Comparison of ENCODE assay signal across 11 cellular contexts in genomic region chr1:241934181-241934815, GRCh38. TPM values are rescaled to one million over a fixed set of nuclear protein-coding genes. Genes with fewer than 3 reads are reported as not detected.
DNase-seq lines count a peak whose midpoint lies in the region; ATAC-seq and TF ChIP-seq lines count a peak whose summit lies in the region.
"Had no signal": no experiment of that assay in that cellular context is flagged by ENCODE, and none has a peak within 500 bp of the region (broad histone marks: within the 10 kb centered on the region; RNA-seq: fewer than 3 reads in every experiment).

No MANE protein-coding gene starts in this region.

- no peaks in the 10 kb centered on the region for H3K9me3 Mint-ChIP-seq in activated T-helper 2 cell treated with anti-CD3 and anti-CD28 coated beads, Interferon-gamma antibody, Interleukin-2, Interleukin-4, amounts not matched to agents 10 μg/mL and 5 μg/mL and 100 μg/mL, durations not matched to agents 14 hours and 24 hours and 36 hours
- H3K9me3 Mint-ChIP-seq: activated naive CD4-positive, alpha-beta T cell treated with anti-CD3 and anti-CD28 coated beads, Interleukin-2, amount 10 ng/mL, durations not matched to agents 7 days and 5 days had no signal

- H3K9me3 ChIP-seq in mesodermal cell (ENCODE audit: control insufficient read depth, low read length) = no peaks in the 10 kb centered on the region
- H3K9me3 ChIP-seq: upper lobe of left lung had no signal

- H3K27me3 ChIP-seq in dorsolateral prefrontal cortex = peaks cover 0 to 3% (median 0%) of the 10 kb centered on the region in 45 donors
- H3K27me3 ChIP-seq: upper lobe of left lung had no signal

- DNase-seq in AG10803 (ENCODE audit: low read depth) (peak; percentile 63), NCI-H1092 (lab: John Stamatoyannopoulos, UW) (peak; percentile 24), dorsolateral prefrontal cortex (peak in 7 of 10 donors; percentile 31 to 82 (median 50)), NCI-H345 (lab: John Stamatoyannopoulos, UW) (no peak)
- no peak for DNase-seq in activated T-helper 2 cell treated with anti-CD3 and anti-CD28 coated beads, Interferon-gamma antibody, Interleukin-2, Interleukin-4, amounts not matched to agents 10 μg/mL and 5 μg/mL and 100 μg/mL, durations not matched to agents 14 hours and 24 hours and 36 hours (ENCODE audit: low spot score)
- no peak for DNase-seq in activated CD8-positive, alpha-beta memory T cell treated with anti-CD3 and anti-CD28 coated beads for 24 hours
- DNase-seq: activated naive CD4-positive, alpha-beta T cell treated with anti-CD3 and anti-CD28 coated beads, Interleukin-2, amount 10 ng/mL, durations not matched to agents 7 days and 5 days; NCI-H187; upper lobe of left lung had no signal

- TF ChIP-seq CTCF in AG10803 (conservative IDR thresholded peaks at IDR 0.05; ENCODE audit: low read length) (no peak), dorsolateral prefrontal cortex (IDR thresholded peaks at IDR 0.05 in 54 of 56, conservative IDR thresholded peaks at IDR 0.05 in 2 of 56; ENCODE audit: low read depth in 1 of 56, partially characterized antibody in 56 of 56) (no peak)

- no peak overlapping the region for H3K4me3 Mint-ChIP-seq in activated T-helper 2 cell treated with anti-CD3 and anti-CD28 coated beads, Interferon-gamma antibody, Interleukin-2, Interleukin-4, amounts not matched to agents 10 μg/mL and 5 μg/mL and 100 μg/mL, durations not matched to agents 14 hours and 24 hours and 36 hours (ENCODE audit: low read depth)
- H3K4me3 Mint-ChIP-seq: activated naive CD4-positive, alpha-beta T cell treated with anti-CD3 and anti-CD28 coated beads, Interleukin-2, amount 10 ng/mL, durations not matched to agents 7 days and 5 days had no signal

- H3K4me3 ChIP-seq in AG10803 (ENCODE audit: low read length) (peak overlapping the region; percentile 5), dorsolateral prefrontal cortex (peak overlapping the region in 35 of 59 donors; percentile 1 to 46 (median 31)), mesodermal cell (ENCODE audit: extremely low read depth, insufficient read depth, low read length, poor library complexity, severe bottlenecking) (no peak overlapping the region)
- H3K4me3 ChIP-seq: upper lobe of left lung had no signal

- peak overlapping the region in 3 of 59 donors; percentile 3 to 48 (median 30) for H3K27ac ChIP-seq in dorsolateral prefrontal cortex
- peak overlapping the region; percentile 42 for H3K27ac ChIP-seq in mesodermal cell (ENCODE audit: low read depth, low read length, severe bottlenecking)
- H3K27ac ChIP-seq: upper lobe of left lung had no signal

- H3K27ac Mint-ChIP-seq in activated T-helper 2 cell treated with anti-CD3 and anti-CD28 coated beads, Interferon-gamma antibody, Interleukin-2, Interleukin-4, amounts not matched to agents 10 μg/mL and 5 μg/mL and 100 μg/mL, durations not matched to agents 14 hours and 24 hours and 36 hours = no peak overlapping the region
- H3K27ac Mint-ChIP-seq: activated naive CD4-positive, alpha-beta T cell treated with anti-CD3 and anti-CD28 coated beads, Interleukin-2, amount 10 ng/mL, durations not matched to agents 7 days and 5 days had no signal

- no peaks in the 10 kb centered on the region for H3K4me1 ChIP-seq in mesodermal cell (ENCODE audit: control insufficient read depth, insufficient read depth, low read length, poor library complexity, severe bottlenecking)
- H3K4me1 ChIP-seq: upper lobe of left lung had no signal

- no peak for ATAC-seq in HG02763 (IDR thresholded peaks at IDR 0.05; ENCODE audit: unreplicated experiment)

- no peaks in the 10 kb centered on the region for H3K36me3 ChIP-seq in mesodermal cell (ENCODE audit: control insufficient read depth, insufficient read depth, low read length)
- H3K36me3 ChIP-seq: upper lobe of left lung had no signal

- H3K27me3 Mint-ChIP-seq in activated T-helper 2 cell treated with anti-CD3 and anti-CD28 coated beads, Interferon-gamma antibody, Interleukin-2, Interleukin-4, amounts not matched to agents 10 μg/mL and 5 μg/mL and 100 μg/mL, durations not matched to agents 14 hours and 24 hours and 36 hours (ENCODE audit: low read depth) = no peaks in the 10 kb centered on the region

- no peaks in the 10 kb centered on the region for H3K36me3 Mint-ChIP-seq in activated T-helper 2 cell treated with anti-CD3 and anti-CD28 coated beads, Interferon-gamma antibody, Interleukin-2, Interleukin-4, amounts not matched to agents 10 μg/mL and 5 μg/mL and 100 μg/mL, durations not matched to agents 14 hours and 24 hours and 36 hours (ENCODE audit: low read depth)
- H3K36me3 Mint-ChIP-seq: activated naive CD4-positive, alpha-beta T cell treated with anti-CD3 and anti-CD28 coated beads, Interleukin-2, amount 10 ng/mL, durations not matched to agents 7 days and 5 days had no signal

- no peaks in the 10 kb centered on the region for H3K4me1 Mint-ChIP-seq in activated T-helper 2 cell treated with anti-CD3 and anti-CD28 coated beads, Interferon-gamma antibody, Interleukin-2, Interleukin-4, amounts not matched to agents 10 μg/mL and 5 μg/mL and 100 μg/mL, durations not matched to agents 14 hours and 24 hours and 36 hours (ENCODE audit: low read depth)
- H3K4me1 Mint-ChIP-seq: activated naive CD4-positive, alpha-beta T cell treated with anti-CD3 and anti-CD28 coated beads, Interleukin-2, amount 10 ng/mL, durations not matched to agents 7 days and 5 days had no signal

- intact Hi-C loops in dorsolateral prefrontal cortex (cut with DNase I) = no loop called here
- intact Hi-C loops in activated T-helper 2 cell treated with anti-CD3 and anti-CD28 coated beads, Interferon-gamma antibody, Interleukin-2, Interleukin-4, amounts not matched to agents 10 μg/mL and 5 μg/mL and 100 μg/mL, durations not matched to agents 14 hours and 24 hours and 36 hours (cut with micrococcal nuclease) = no loop called here

- whole genome bisulfite sequencing in mesodermal cell (ENCODE audit: insufficient coverage in 2 of 2), 2 experiments = 49 to 68% methylated on average over 9 to 10 of the region's 13 CpGs

RNA-seq across cellular contexts. Expression of gene BECN2, which starts 23.3 kb away (rescaled TPM):
- not detected for total RNA-seq in dorsolateral prefrontal cortex
- polyA plus RNA-seq in mesodermal cell (2013, experiment 1 of 2) = not detected
- polyA plus RNA-seq in mesodermal cell (2013, experiment 2 of 2) = not detected
- not detected in 2 replicates for total RNA-seq in activated T-helper 2 cell treated with anti-CD3 and anti-CD28 coated beads, Interferon-gamma antibody, Interleukin-2, Interleukin-4, amounts not matched to agents 10 μg/mL and 5 μg/mL and 100 μg/mL, durations not matched to agents 14 hours and 24 hours and 36 hours
- total RNA-seq: upper lobe of left lung had no signal

Comparison
In these comparisons a context has a peak if more than half of its experiments do, and no peak if none do; other contexts are left out.
1. DNase-seq: peak in AG10803 (single experiment), NCI-H1092 (single experiment) and dorsolateral prefrontal cortex (7 of 10); none in activated T-helper 2 cell treated with anti-CD3 and anti-CD28 coated beads, Interferon-gamma antibody, Interleukin-2, Interleukin-4, amounts not matched to agents 10 μg/mL and 5 μg/mL and 100 μg/mL, durations not matched to agents 14 hours and 24 hours and 36 hours (single experiment), NCI-H345 (single experiment) and activated CD8-positive, alpha-beta memory T cell treated with anti-CD3 and anti-CD28 coated beads for 24 hours (single experiment).